ENCODE assay signal across 7 cellular contexts in genomic region chr11:47186076-47186936, GRCh38. TPM values are rescaled to one million over a fixed set of nuclear protein-coding genes. Genes with fewer than 3 reads are reported as not detected.
DNase-seq lines count a peak whose midpoint lies in the region; ATAC-seq and TF ChIP-seq lines count a peak whose summit lies in the region.

TSS of gene PACSIN3 (minus strand) at chr11:47186434. CDS start at chr11:47182727, 3,707 bp downstream.

- H3K4me3 ChIP-seq in GM12865 (ENCODE audit: low read depth, low read length): peak within 1 kb of the TSS; percentile 65
- peak within 1 kb of the TSS; percentile 61 to 95 (median 86) for H3K4me3 ChIP-seq in breast epithelium
- peak within 1 kb of the TSS; percentile 79 for H3K4me3 ChIP-seq in iPS-20b (ENCODE audit: low read length)
- peak within 1 kb of the TSS; percentile 77 for H3K4me3 ChIP-seq in skeletal muscle satellite cell (ENCODE audit: low read length)

- H3K9me3 ChIP-seq in breast epithelium (no peaks in the 10 kb centered on the region), iPS-20b (ENCODE audit: insufficient read depth, low read depth, low read length) (no peaks in the 10 kb centered on the region), skeletal muscle satellite cell (replicated peaks; ENCODE audit: low read length) (no peaks in the 10 kb centered on the region)

- ATAC-seq in HG02870 (IDR thresholded peaks at IDR 0.05; ENCODE audit: unreplicated experiment): peak; percentile 53

- intact Hi-C loops in breast epithelium (cut with DNase I; ENCODE audit: low total_unique reads): loop anchor here (2.0 to 10.0 kb wide), 3 partner anchors 30 to 168 kb away; partner anchors contain the start of genes MYBPC3 and NR1H3

- DNase-seq in GM12865 (ENCODE audit: low read depth) (peak; percentile 45), SW480 (ENCODE audit: low spot score) (peak; percentile 48), breast epithelium (ENCODE audit: low spot score in 2 of 2) (no peak), occipital lobe (lab: John Stamatoyannopoulos, UW) (no peak)

- no peak for TF ChIP-seq POLR2A in breast epithelium (IDR thresholded peaks at IDR 0.05)

- TF ChIP-seq CTCF in GM12865 (IDR thresholded peaks at IDR 0.05; ENCODE audit: insufficient read depth, low read depth, low read length, missing control alignments): no peak
- no peak for TF ChIP-seq CTCF in breast epithelium (IDR thresholded peaks at IDR 0.05)

- no peaks in the 10 kb centered on the region for H3K27me3 ChIP-seq in breast epithelium
- peaks cover 32% of the 10 kb centered on the region for H3K27me3 ChIP-seq in iPS-20b (ENCODE audit: insufficient read depth, low read length)
- H3K27me3 ChIP-seq in skeletal muscle satellite cell (ENCODE audit: control insufficient read depth, insufficient read depth, low read length): no peaks in the 10 kb centered on the region

- peak within 1 kb of the TSS; percentile 91 for H3K9ac ChIP-seq in iPS-20b (ENCODE audit: low read depth, low read length)
- peak within 1 kb of the TSS; percentile 79 for H3K9ac ChIP-seq in skeletal muscle satellite cell (ENCODE audit: low read depth, low read length)

- peak within 1 kb of the TSS; percentile 89 to 91 for H3K27ac ChIP-seq in breast epithelium
- peak within 1 kb of the TSS; percentile 93 for H3K27ac ChIP-seq in iPS-20b (ENCODE audit: low read length)

- H3K36me3 ChIP-seq in breast epithelium (no peaks in the 10 kb centered on the region), iPS-20b (ENCODE audit: insufficient read depth, low read depth, low read length) (no peaks in the 10 kb centered on the region), skeletal muscle satellite cell (ENCODE audit: insufficient read depth, low read length) (no peaks in the 10 kb centered on the region)

- H3K4me2 ChIP-seq in skeletal muscle satellite cell (ENCODE audit: low read length): peak within 1 kb of the TSS; percentile 94

- H3K4me1 ChIP-seq in breast epithelium (peaks cover 4 to 10% of the 10 kb centered on the region in 2 donors), iPS-20b (ENCODE audit: insufficient read depth, low read length) (peaks cover 15% of the 10 kb centered on the region), skeletal muscle satellite cell (ENCODE audit: control insufficient read depth, insufficient read depth, low read length) (peaks cover 40% of the 10 kb centered on the region)

RNA-seq across cellular contexts. Expression of gene PACSIN3, which starts in this region (rescaled TPM):
- 10 to 100 TPM in 2 of 3 donors, 1 to 10 TPM in 1; 9.9 to 47.3 (median 33.1) TPM for total RNA-seq in breast epithelium
- 8.1 and 9.9 TPM in 2 replicates for total RNA-seq in skeletal muscle satellite cell (2012; rRNA removed)
- 3.9 TPM for total RNA-seq in occipital lobe

Comparison
In these comparisons a context has a peak if more than half of its experiments do, and no peak if none do; other contexts are left out.
1. DNase-seq: peak in GM12865 (single experiment) and SW480 (single experiment); none in breast epithelium (0 of 2) and occipital lobe (single experiment).
2. Peak in every context shown above with its lines, with median percentiles within 50 percentile points of each other: H3K4me3 ChIP-seq.